8 cellular contexts compared by ENCODE assay signal in genomic region chr3:108125550-108126071, GRCh38. TPM values are rescaled to one million over a fixed set of nuclear protein-coding genes. Genes with fewer than 3 reads are reported as not detected.
DNase-seq lines count a peak whose midpoint lies in the region; ATAC-seq and TF ChIP-seq lines count a peak whose summit lies in the region.

No MANE protein-coding gene starts in this region.

- H3K27ac ChIP-seq in gastroesophageal sphincter = no peak overlapping the region
- peak overlapping the region in 3 of 4 donors; percentile 22 to 55 (median 43) for H3K27ac ChIP-seq in transverse colon

- peaks cover 38% of the 10 kb centered on the region for H3K79me2 ChIP-seq in Loucy (ENCODE audit: insufficient read depth, low read length)

- H3K4me3 Mint-ChIP-seq in WTC11 = no peak overlapping the region

- peak overlapping the region; percentile 94 for H3K4me2 ChIP-seq in Loucy (ENCODE audit: low read depth, low read length, poor library complexity, severe bottlenecking)

- POLR2A ChIA-PET in WTC11 (lab: Charles Lee) = no interaction called here

- H3K27me3 ChIP-seq in Loucy (ENCODE audit: insufficient read depth, low read length, poor library complexity, severe bottlenecking) (no peaks in the 10 kb centered on the region), gastroesophageal sphincter (no peaks in the 10 kb centered on the region), transverse colon (no peaks in the 10 kb centered on the region)

- H3K9me3 ChIP-seq in Loucy (ENCODE audit: insufficient read depth, low read depth, low read length) (no peaks in the 10 kb centered on the region), gastroesophageal sphincter (no peaks in the 10 kb centered on the region), transverse colon (no peaks in the 10 kb centered on the region)

- ATAC-seq in GM21529 (IDR thresholded peaks at IDR 0.05; ENCODE audit: unreplicated experiment) (peak; percentile 52), gastroesophageal sphincter (peak; percentile 56), WTC11 (no peak; the same call in 1 of the 2 replicates)

- H3K4me1 ChIP-seq in Loucy (ENCODE audit: insufficient read depth, low read length, poor library complexity, severe bottlenecking) (peaks cover 89% of the 10 kb centered on the region), gastroesophageal sphincter (no peaks in the 10 kb centered on the region), transverse colon (peaks cover 0 to 14% (median 0%) of the 10 kb centered on the region in 4 donors)

- peak overlapping the region; percentile 88 for H3K9ac ChIP-seq in Loucy (ENCODE audit: low read depth, low read length, poor library complexity, severe bottlenecking)

- peak; percentile 55 for TF ChIP-seq POLR2A in GM10847 (IDR thresholded peaks at IDR 0.05; ENCODE audit: extremely low read depth, insufficient read length)
- TF ChIP-seq POLR2A in gastroesophageal sphincter (IDR thresholded peaks at IDR 0.05) = no peak
- TF ChIP-seq POLR2A in transverse colon (IDR thresholded peaks at IDR 0.05) = peak; percentile 38

- no peak overlapping the region for H3K27ac Mint-ChIP-seq in WTC11

- H3K36me3 Mint-ChIP-seq in WTC11 = no peaks in the 10 kb centered on the region

- CTCF ChIA-PET in WTC11 (lab: Charles Lee) = no interaction called here

- in situ Hi-C loops in transverse colon (cut with MboI; ENCODE audit: low pct_ligation_motif_present in 1 of 4, low pct_unique_long_range_greater_than_20kb in 1 of 4, low sequenced_read_pairs in 3 of 4) = no loop called here

- H3K9me3 Mint-ChIP-seq in WTC11 = no peaks in the 10 kb centered on the region

- no peak overlapping the region for H2AFZ ChIP-seq in Loucy (ENCODE audit: low read length)

- WGBS in gastroesophageal sphincter (ENCODE audit: low coverage in 1 of 2), 2 donors = 79 to 83% methylated on average over 2 to 5 of the region's 6 CpGs
- WGBS in transverse colon (ENCODE audit: low coverage in 1 of 2), 2 donors = 50% methylated on average over 6 of the region's 6 CpGs; no CpG with 5 or more reads in 1 of the 2 donors

- no peaks in the 10 kb centered on the region for H3K9me2 ChIP-seq in Loucy (replicated peaks; ENCODE audit: low read depth, low read length)

- TF ChIP-seq EP300 in gastroesophageal sphincter (IDR thresholded peaks at IDR 0.05) (no peak), transverse colon (IDR thresholded peaks at IDR 0.05; ENCODE audit: low read depth) (no peak)

- no peaks in the 10 kb centered on the region for H4K20me1 ChIP-seq in Loucy (ENCODE audit: insufficient read depth, low read length, poor library complexity, severe bottlenecking)

- no peaks in the 10 kb centered on the region for H3K27me3 Mint-ChIP-seq in WTC11 (ENCODE audit: low read depth)

- no peaks in the 10 kb centered on the region for H3K36me3 ChIP-seq in Loucy (ENCODE audit: insufficient read depth, low read length)
- H3K36me3 ChIP-seq in gastroesophageal sphincter = no peaks in the 10 kb centered on the region
- H3K36me3 ChIP-seq in transverse colon = no peaks in the 10 kb centered on the region

- peaks cover 17% of the 10 kb centered on the region for H3K4me1 Mint-ChIP-seq in WTC11

- H3F3A ChIP-seq in Loucy (ENCODE audit: low read depth) = peaks cover 19% of the 10 kb centered on the region

- H3K4me3 ChIP-seq in Loucy (ENCODE audit: low read length, poor library complexity, severe bottlenecking) (peak overlapping the region; percentile 74), gastroesophageal sphincter (no peak overlapping the region), transverse colon (no peak overlapping the region)

- TF ChIP-seq CTCF in Loucy (conservative IDR thresholded peaks at IDR 0.05; ENCODE audit: low read length) (no peak), gastroesophageal sphincter (IDR thresholded peaks at IDR 0.05) (no peak), transverse colon (IDR thresholded peaks at IDR 0.05) (no peak), WTC11 (IDR thresholded peaks at IDR 0.05) (no peak)

- peak; percentile 36 for DNase-seq in activated CD4-positive, alpha-beta T cell treated with anti-CD3 and anti-CD28 coated beads for 1 hour
- peak; percentile 53 for DNase-seq in transverse colon
- DNase-seq in GOT3 (lab: John Stamatoyannopoulos, UW) = no peak
- no peak for DNase-seq in WTC11 (ENCODE audit: low spot score)

- intact Hi-C loops in transverse colon (cut with DNase I; ENCODE audit: low total_unique reads) = no loop called here

TF ChIP-seq in WTC11, 78 proteins besides CTCF, POLR2A, EP300 and RAD21 (continues in another document):
- TF ChIP-seq CREB1 (CRISPR knock-in tag; IDR thresholded peaks at IDR 0.05) = no peak
- TF ChIP-seq ZNF423 (CRISPR knock-in tag; IDR thresholded peaks at IDR 0.05) = no peak
- no peak for TF ChIP-seq ZNF281 (CRISPR knock-in tag; IDR thresholded peaks at IDR 0.05)
- TF ChIP-seq ZNF671 (CRISPR knock-in tag; IDR thresholded peaks at IDR 0.05) = no peak
- no peak for TF ChIP-seq NFATC4 (CRISPR knock-in tag; IDR thresholded peaks at IDR 0.05)
- TF ChIP-seq FOXP4 (CRISPR knock-in tag; IDR thresholded peaks at IDR 0.05) = no peak
- TF ChIP-seq ZBTB21 (CRISPR knock-in tag; IDR thresholded peaks at IDR 0.05; ENCODE audit: borderline replicate concordance) = no peak
- TF ChIP-seq IRF2 (CRISPR knock-in tag; IDR thresholded peaks at IDR 0.05; ENCODE audit: borderline replicate concordance, low read depth) = no peak
- TF ChIP-seq PRDM15 (CRISPR knock-in tag; IDR thresholded peaks at IDR 0.05) = no peak
- TF ChIP-seq TEAD1 (CRISPR knock-in tag; IDR thresholded peaks at IDR 0.05) = no peak
- TF ChIP-seq ZNF219 (CRISPR knock-in tag; IDR thresholded peaks at IDR 0.05; ENCODE audit: borderline replicate concordance) = no peak

RNA-seq across cellular contexts. Expression of gene CD47, which starts 34.8 kb away (rescaled TPM):
- total RNA-seq in gastroesophageal sphincter (10 to 100 TPM; 60.0 to 91.5 (median 76.3) TPM), transverse colon (100 to 1,000 TPM in 1 of 4 donors, 10 to 100 TPM in 3; 71.7 to 108 (median 93.4) TPM), WTC11 (2021) (16.3 to 22.7 TPM (median 22.6 TPM) in 3 replicates)

Comparison
In these comparisons a context has a peak if more than half of its experiments do, and no peak if none do; other contexts are left out.
1. POLR2A ChIP-seq: peak in GM10847 (single experiment) and transverse colon (single experiment); none in gastroesophageal sphincter (0 of 2).
2. DNase-seq: peak in activated CD4-positive, alpha-beta T cell treated with anti-CD3 and anti-CD28 coated beads for 1 hour (single experiment) and transverse colon (single experiment); none in GOT3 (single experiment) and WTC11 (single experiment).
3. H3K27ac ChIP-seq: peak in transverse colon (3 of 4); none in gastroesophageal sphincter (0 of 4).